Comparison of ENCODE assay signal across 8 cellular contexts in the genomic region with DNA sequence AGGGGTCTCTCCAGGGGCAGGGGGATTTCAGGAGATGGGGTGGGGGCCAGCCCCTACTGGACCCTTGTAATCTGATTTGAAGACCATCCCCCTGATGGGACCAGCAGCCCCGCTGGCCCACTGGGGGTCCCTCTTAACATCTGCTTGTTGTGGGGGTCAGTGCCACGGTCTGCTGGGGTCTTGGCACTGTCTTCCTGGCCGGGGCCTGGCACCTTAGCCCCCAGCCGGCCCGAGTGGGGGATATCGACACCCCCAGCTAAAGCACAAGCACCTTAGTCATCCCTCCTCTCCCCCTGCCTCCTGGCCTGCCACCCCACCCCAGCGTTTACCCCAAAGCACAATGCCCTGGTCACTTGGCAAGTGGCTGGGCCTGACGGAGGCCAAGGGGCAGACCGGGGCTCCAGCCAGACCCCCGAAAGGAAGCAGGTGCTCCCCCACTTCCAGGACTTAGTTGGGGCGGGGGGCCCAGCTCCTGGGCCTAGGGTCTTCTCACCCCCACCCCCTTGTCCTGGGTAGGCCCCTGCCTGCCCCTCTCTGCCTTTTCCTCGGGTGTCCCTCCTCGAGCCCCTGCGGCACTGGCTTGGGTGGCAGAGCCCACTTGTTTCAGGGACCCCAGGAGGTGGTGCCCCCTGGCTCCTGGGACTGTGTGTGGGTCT. TPM values are rescaled to one million over a fixed set of nuclear protein-coding genes. Genes with fewer than 3 reads are reported as not detected.
DNase-seq lines count a peak whose midpoint lies in the region; ATAC-seq and TF ChIP-seq lines count a peak whose summit lies in the region.

No MANE protein-coding gene starts in this region.

- H2AFZ ChIP-seq in ACC112 (ENCODE audit: low read length, unreplicated experiment) (no peak overlapping the region), OCI-LY1 (ENCODE audit: low read length) (no peak overlapping the region), neuronal stem cell (ENCODE audit: low read length) (no peak overlapping the region)

- H3K79me2 ChIP-seq in ACC112 (ENCODE audit: control insufficient read depth, insufficient read depth, low read length, unreplicated experiment) (peaks cover 32% of the 10 kb centered on the region), OCI-LY1 (ENCODE audit: insufficient read depth, low read length) (peaks cover 35% of the 10 kb centered on the region)

- no peak overlapping the region for H3K18ac ChIP-seq in neuronal stem cell (ENCODE audit: low read length)

- intact Hi-C loops in dorsolateral prefrontal cortex (cut with DNase I): loop anchor here in 1 of 2 donors (10.0 kb wide), 1 partner anchor 176 kb away; no protein-coding TSS in a partner anchor

- DNase-seq in dorsolateral prefrontal cortex (no peak), neuronal stem cell (ENCODE audit: low spot score) (no peak), NCI-H526 (lab: John Stamatoyannopoulos, UW) (no peak), 8988T (no peak), NCI-H748 (lab: John Stamatoyannopoulos, UW; ENCODE audit: unreplicated experiment) (no peak)

- H3K9ac ChIP-seq in OCI-LY1 (ENCODE audit: low read length) (peak overlapping the region; percentile 87; the same call in 1 of the 2 replicates), neuronal stem cell (ENCODE audit: low read depth, low read length, poor library complexity) (no peak overlapping the region)

- no peak overlapping the region for H2BK12ac ChIP-seq in neuronal stem cell (ENCODE audit: low read length)

- H3K9me3 ChIP-seq in OCI-LY1 (ENCODE audit: low read length): no peaks in the 10 kb centered on the region
- no peaks in the 10 kb centered on the region for H3K9me3 ChIP-seq in neuronal stem cell (replicated peaks in 1 of 2; ENCODE audit: control insufficient read depth in 2 of 2, insufficient read depth in 1 of 2, low read depth in 1 of 2, low read length in 2 of 2)

- TF ChIP-seq CTCF in OCI-LY1 (IDR thresholded peaks at IDR 0.05; ENCODE audit: low read length) (no peak), dorsolateral prefrontal cortex (IDR thresholded peaks at IDR 0.05 in 54 of 56, conservative IDR thresholded peaks at IDR 0.05 in 2 of 56; ENCODE audit: low read depth in 1 of 56, partially characterized antibody in 56 of 56) (no peak)

- no peak overlapping the region for H3K14ac ChIP-seq in neuronal stem cell (ENCODE audit: low read length)

- no peak overlapping the region for H3K23ac ChIP-seq in neuronal stem cell (ENCODE audit: low read depth, low read length, poor library complexity)

- H3K4me3 ChIP-seq in ACC112 (ENCODE audit: low read depth, low read length): no peak overlapping the region
- peak overlapping the region; percentile 87 for H3K4me3 ChIP-seq in OCI-LY1 (ENCODE audit: low read depth, low read length, poor library complexity, severe bottlenecking)
- H3K4me3 ChIP-seq in dorsolateral prefrontal cortex: peak overlapping the region in 40 of 59 donors; percentile 76 to 100 (median 96)
- H3K4me3 ChIP-seq in neuronal stem cell (ENCODE audit: low read length in 2 of 2): peak overlapping the region in 1 of 2 donors; percentile 79

- H3K4me2 ChIP-seq in OCI-LY1 (ENCODE audit: low read length) (peak overlapping the region; percentile 62), neuronal stem cell (ENCODE audit: insufficient read depth, low read length, poor library complexity, severe bottlenecking) (peak overlapping the region; percentile 11)

- H2AK5ac ChIP-seq in neuronal stem cell (ENCODE audit: low read depth, low read length): peak overlapping the region; percentile 90

- H2BK5ac ChIP-seq in neuronal stem cell (ENCODE audit: low read length): no peak overlapping the region

- peaks cover 5% of the 10 kb centered on the region for H3K79me1 ChIP-seq in neuronal stem cell (ENCODE audit: low read depth, low read length)

- no peak overlapping the region for H2BK120ac ChIP-seq in neuronal stem cell (ENCODE audit: low read depth, low read length)

- peak overlapping the region; percentile 99 for H3K27ac ChIP-seq in ACC112 (ENCODE audit: low read depth, low read length)
- H3K27ac ChIP-seq in OCI-LY1 (ENCODE audit: low read depth, low read length, poor library complexity, severe bottlenecking): peak overlapping the region; percentile 93
- H3K27ac ChIP-seq in dorsolateral prefrontal cortex: peak overlapping the region in 57 of 59 donors; percentile 66 to 100 (median 98)
- H3K27ac ChIP-seq in neuronal stem cell (replicated peaks; ENCODE audit: low read length): no peak overlapping the region

- no peak overlapping the region for H4K91ac ChIP-seq in neuronal stem cell (ENCODE audit: low read depth, low read length, poor library complexity)

- H3K27me3 ChIP-seq in ACC112 (ENCODE audit: insufficient read depth, low read length) (no peaks in the 10 kb centered on the region), OCI-LY1 (ENCODE audit: insufficient read depth, low read length) (no peaks in the 10 kb centered on the region), dorsolateral prefrontal cortex (no peaks in the 10 kb centered on the region), neuronal stem cell (ENCODE audit: control insufficient read depth in 3 of 3, insufficient read depth in 3 of 3, low read depth in 1 of 3, low read length in 3 of 3) (no peaks in the 10 kb centered on the region)

- peaks cover 22% of the 10 kb centered on the region for H3K4me1 ChIP-seq in ACC112 (ENCODE audit: control insufficient read depth, insufficient read depth, low read length, unreplicated experiment)
- H3K4me1 ChIP-seq in OCI-LY1 (ENCODE audit: insufficient read depth, low read length, severe bottlenecking): peaks cover 39% of the 10 kb centered on the region
- H3K4me1 ChIP-seq in neuronal stem cell (ENCODE audit: control insufficient read depth in 2 of 2, insufficient read depth in 1 of 2, low read depth in 1 of 2, low read length in 2 of 2): peaks cover 0 to 1% of the 10 kb centered on the region in 2 donors

- no CpG with 5 or more reads among the region's 14 CpGs for WGBS in neuronal stem cell (ENCODE audit: extremely low coverage in 2 of 2, insufficient read length in 2 of 2, insufficient replicate concordance in 1 of 2), 2 donors

- H3K9me2 ChIP-seq in OCI-LY1 (ENCODE audit: low read depth, low read length): no peaks in the 10 kb centered on the region

- no peaks in the 10 kb centered on the region for H3F3A ChIP-seq in OCI-LY1 (ENCODE audit: insufficient read depth, low read length)

- no peaks in the 10 kb centered on the region for H4K20me1 ChIP-seq in OCI-LY1 (ENCODE audit: insufficient read depth, low read length)

- H2BK15ac ChIP-seq in neuronal stem cell (ENCODE audit: low read length): no peak overlapping the region

- H4K8ac ChIP-seq in neuronal stem cell (ENCODE audit: low read depth, low read length): no peak overlapping the region

- H3K4ac ChIP-seq in neuronal stem cell (ENCODE audit: low read length): no peak overlapping the region

- peaks cover 15% of the 10 kb centered on the region for H3K36me3 ChIP-seq in ACC112 (ENCODE audit: insufficient read depth, low read length)
- peaks cover 23% of the 10 kb centered on the region; the same call in 1 of the 2 replicates for H3K36me3 ChIP-seq in OCI-LY1 (ENCODE audit: insufficient read depth, low read length)
- peaks cover 4 to 23% of the 10 kb centered on the region in 2 donors for H3K36me3 ChIP-seq in neuronal stem cell (replicated peaks in 1 of 2; ENCODE audit: control insufficient read depth in 2 of 2, insufficient read depth in 2 of 2, low read length in 2 of 2)

- no peak for ATAC-seq in GM21526 (IDR thresholded peaks at IDR 0.05; ENCODE audit: low FRiP score, unreplicated experiment)

RNA-seq across cellular contexts. Expression of gene NFX1, which starts 1.4 kb away (rescaled TPM):
- 10 to 100 TPM; 33.6 to 54.0 (median 43.9) TPM for total RNA-seq in dorsolateral prefrontal cortex
- polyA plus RNA-seq in neuronal stem cell (2013, experiment 1 of 2): 14.7 TPM
- 15.8 TPM for polyA plus RNA-seq in neuronal stem cell (2013, experiment 2 of 2)

RNA-seq across cellular contexts. Expression of gene CHMP5, which starts 24.1 kb away (rescaled TPM):
- 10 to 100 TPM; 41.0 to 98.2 (median 72.4) TPM for total RNA-seq in dorsolateral prefrontal cortex
- 64.5 TPM for polyA plus RNA-seq in neuronal stem cell (2013, experiment 1 of 2)
- polyA plus RNA-seq in neuronal stem cell (2013, experiment 2 of 2): 64.5 TPM

RNA-seq across cellular contexts. Expression of gene BAG1, which starts 24.4 kb away (rescaled TPM):
- total RNA-seq in dorsolateral prefrontal cortex: 100 to 1,000 TPM in 9 of 120 experiments, 10 to 100 TPM in 111; 49.1 to 127 (median 80.7) TPM
- 39.5 TPM for polyA plus RNA-seq in neuronal stem cell (2013, experiment 1 of 2)
- polyA plus RNA-seq in neuronal stem cell (2013, experiment 2 of 2): 38.2 TPM

RNA-seq across cellular contexts. Expression of gene SPINK4, which starts 49.0 kb away (rescaled TPM):
- total RNA-seq in dorsolateral prefrontal cortex: not detected
- polyA plus RNA-seq in neuronal stem cell (2013, experiment 1 of 2): not detected
- not detected for polyA plus RNA-seq in neuronal stem cell (2013, experiment 2 of 2)
